ENCODE assay signal across 13 cellular contexts in the genomic region with DNA sequence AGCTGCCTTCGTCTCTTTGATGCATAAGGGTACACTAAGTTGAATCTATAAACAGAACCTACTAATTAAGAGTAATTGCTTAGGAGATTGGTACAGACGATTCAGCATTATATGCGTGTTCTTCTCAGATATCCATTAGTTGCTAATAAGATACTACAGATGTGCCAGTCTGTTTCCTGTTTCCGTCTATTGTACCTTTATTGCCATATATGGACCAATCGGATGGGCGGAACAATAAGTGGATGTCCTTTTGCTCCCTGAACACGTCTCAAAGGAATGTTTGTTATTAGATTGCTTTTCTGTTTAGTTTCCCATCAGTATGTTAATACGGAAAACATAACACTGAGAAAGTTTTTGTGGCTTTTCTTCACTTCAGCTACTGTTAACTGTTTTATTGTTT.
DNase-seq lines count a peak whose midpoint lies in the region; ATAC-seq, FAIRE-seq and TF ChIP-seq lines count a peak whose summit lies in the region.
"Had no signal": no experiment of that assay in that cellular context is flagged by ENCODE, and none has a peak within 500 bp of the region (broad histone marks: within the 10 kb centered on the region; RNA-seq: fewer than 3 reads in every experiment).

No MANE protein-coding gene starts in this region.

- peak overlapping the region; percentile 19 for H2AFZ ChIP-seq in endothelial cell of umbilical vein (ENCODE audit: low read depth, low read length)
- H2AFZ ChIP-seq: GM23338 had no signal

- H3K27me3 Mint-ChIP-seq in nephron (ENCODE audit: low read depth) = no peaks in the 10 kb centered on the region

- no peaks in the 10 kb centered on the region for H3K9me1 ChIP-seq in endothelial cell of umbilical vein (replicated peaks; ENCODE audit: control insufficient read depth, extremely low read depth, insufficient read depth, low read length)

- TF ChIP-seq CTCF in heart right ventricle (IDR thresholded peaks at IDR 0.05) (no peak), endothelial cell of umbilical vein (IDR thresholded peaks at IDR 0.05; ENCODE audit: extremely low read depth in 1 of 2, insufficient read depth in 1 of 2, low read depth in 1 of 2, low read length in 2 of 2) (no peak), nephron (IDR thresholded peaks at IDR 0.05; ENCODE audit: unreplicated experiment in 3 of 3) (no peak), uterus (IDR thresholded peaks at IDR 0.05) (no peak), adrenal gland (IDR thresholded peaks at IDR 0.05) (no peak)

- no peaks in the 10 kb centered on the region for H3K36me3 Mint-ChIP-seq in nephron (ENCODE audit: low read depth)

- no peaks in the 10 kb centered on the region for H3K9me3 ChIP-seq in heart right ventricle
- no peaks in the 10 kb centered on the region for H3K9me3 ChIP-seq in endothelial cell of umbilical vein (replicated peaks; ENCODE audit: control insufficient read depth, insufficient read depth, low read length)
- H3K9me3 ChIP-seq in uterus = no peaks in the 10 kb centered on the region
- no peaks in the 10 kb centered on the region for H3K9me3 ChIP-seq in adrenal gland (replicated peaks in 1 of 3)

- H3K9me3 Mint-ChIP-seq in nephron = no peaks in the 10 kb centered on the region
- H3K9me3 Mint-ChIP-seq: GM23338 had no signal

- intact Hi-C loops in heart right ventricle (cut with DNase I) (loop anchor here in 3 of 10 donors (5.0 to 10.0 kb wide), 3 partner anchors 107 to 441 kb away; a partner anchor contains a TSS), cardiac septum (cut with DNase I) (loop anchor here (5.0 kb wide), 2 partner anchors 276 to 441 kb away; a partner anchor contains a TSS), endothelial cell of umbilical vein (cut with micrococcal nuclease) (loop anchor here (1.0 to 5.0 kb wide), 3 partner anchors 277 to 441 kb away; a partner anchor contains a TSS), uterus (cut with DNase I; ENCODE audit: low total_unique reads) (no loop called here), adrenal gland (cut with DNase I) (no loop called here)

- ATAC-seq in heart right ventricle (peak in 6 of 8 donors; percentile 63 to 82 (median 78)), HG03280 (IDR thresholded peaks at IDR 0.05; ENCODE audit: unreplicated experiment) (no peak)
- ATAC-seq: GM23338 had no signal

- BruUV-seq in endothelial cell of umbilical vein (replicated peaks; lab: Mats Ljungman, UMichigan) = no TSS peak

- H3K4me3 Mint-ChIP-seq in nephron = peak overlapping the region in 2 of 3 experiments; percentile 41 to 77
- H3K4me3 Mint-ChIP-seq: GM23338 had no signal

- no peak for DNase-seq in heart right ventricle
- DNase-seq in cardiac septum (ENCODE audit: low spot score) = no peak
- peak; percentile 88 for DNase-seq in endothelial cell of umbilical vein (ENCODE audit: low read depth, low spot score)
- no peak for DNase-seq in uterus
- DNase-seq in adrenal gland = no peak
- no peak for DNase-seq in ACHN
- DNase-seq: NCI-H1048, NCI-H526, SHP77 had no signal

- dilution Hi-C loops in endothelial cell of umbilical vein (cut with MboI; ENCODE audit: extremely low pct_ligation_motif_present, low sequenced_read_pairs) = no loop called here

- H3K4me1 Mint-ChIP-seq in nephron = peaks cover 33% of the 10 kb centered on the region

- in situ Hi-C loops in ACHN (cut with HindIII; ENCODE audit: low pct_ligation_motif_present, low pct_unique_long_range_greater_than_20kb, low sequenced_read_pairs) = no loop called here

- no peaks in the 10 kb centered on the region for H3K36me3 ChIP-seq in heart right ventricle
- no peaks in the 10 kb centered on the region for H3K36me3 ChIP-seq in endothelial cell of umbilical vein (ENCODE audit: control insufficient read depth in 2 of 2, extremely low read depth in 1 of 2, insufficient read depth in 2 of 2, low read length in 2 of 2)
- no peaks in the 10 kb centered on the region for H3K36me3 ChIP-seq in uterus
- no peaks in the 10 kb centered on the region for H3K36me3 ChIP-seq in adrenal gland (replicated peaks in 1 of 2)

- H3K9ac ChIP-seq in endothelial cell of umbilical vein (replicated peaks; ENCODE audit: extremely low read depth, insufficient read depth, low read length) = peak overlapping the region; percentile 77

- H3K4me1 ChIP-seq in heart right ventricle (peaks cover 0 to 21% (median 6%) of the 10 kb centered on the region in 9 donors), endothelial cell of umbilical vein (ENCODE audit: control insufficient read depth, extremely low read depth, insufficient read depth, low read length) (peaks cover 26% of the 10 kb centered on the region), uterus (no peaks in the 10 kb centered on the region), adrenal gland (replicated peaks in 1 of 2) (no peaks in the 10 kb centered on the region)

- no peaks in the 10 kb centered on the region for H3K79me2 ChIP-seq in endothelial cell of umbilical vein (ENCODE audit: control insufficient read depth, insufficient read depth, low read length)

- H3K27ac ChIP-seq in heart right ventricle = peak overlapping the region in 9 of 10 donors; percentile 44 to 79 (median 62)
- peak overlapping the region; percentile 81 for H3K27ac ChIP-seq in endothelial cell of umbilical vein (ENCODE audit: insufficient read depth, low read depth, low read length)
- peak overlapping the region in 1 of 2 donors; percentile 63 for H3K27ac ChIP-seq in uterus
- H3K27ac ChIP-seq in adrenal gland = peak overlapping the region in 2 of 5 donors; percentile 1 to 40
- H3K27ac ChIP-seq: VCaP had no signal

- CTCF ChIA-PET in endothelial cell of umbilical vein (lab: Charles Lee) = no interaction called here

- FAIRE-seq in endothelial cell of umbilical vein (lab: Jason Lieb, UNC) = peak; percentile 79

- H4K20me1 ChIP-seq in endothelial cell of umbilical vein (replicated peaks; ENCODE audit: control insufficient read depth, extremely low read depth, insufficient read depth, low read length) = no peaks in the 10 kb centered on the region

- peak overlapping the region; percentile 93 for H3K4me2 ChIP-seq in endothelial cell of umbilical vein (ENCODE audit: insufficient read depth, low read length)
- H3K4me2 ChIP-seq: GM23338 had no signal

- TF ChIP-seq POLR2A in endothelial cell of umbilical vein (IDR thresholded peaks at IDR 0.05; ENCODE audit: low read depth, low read length) = peak; percentile 21
- TF ChIP-seq POLR2A in uterus (IDR thresholded peaks at IDR 0.05) = no peak
- no peak for TF ChIP-seq POLR2A in adrenal gland (IDR thresholded peaks at IDR 0.05)

- H3K4me3 ChIP-seq in heart right ventricle (peak overlapping the region in 7 of 10 donors; percentile 6 to 29 (median 19)), endothelial cell of umbilical vein (replicated peaks in 1 of 3; ENCODE audit: insufficient read depth in 1 of 3, low read depth in 1 of 3, low read length in 3 of 3) (peak overlapping the region in 2 of 3 experiments; percentile 1 to 49), uterus (peak overlapping the region; percentile 6 to 19), adrenal gland (peak overlapping the region in 1 of 4 donors; percentile 38)
- H3K4me3 ChIP-seq: GM23338 had no signal

- peak overlapping the region in 2 of 3 experiments; percentile 78 to 81 for H3K27ac Mint-ChIP-seq in nephron
- H3K27ac Mint-ChIP-seq: GM23338 had no signal

- WGBS in heart right ventricle, 2 donors = 44 to 55% methylated on average over 8 of the region's 8 CpGs
- 36 to 47% (median 40%) methylated on average over 8 of the region's 8 CpGs for WGBS in adrenal gland, 4 donors

- POLR2A ChIA-PET in endothelial cell of umbilical vein (lab: Charles Lee) = no interaction called here

- H3K27me3 ChIP-seq in heart right ventricle (no peaks in the 10 kb centered on the region), endothelial cell of umbilical vein (ENCODE audit: control insufficient read depth in 2 of 2, insufficient read depth in 2 of 2, low read length in 2 of 2) (no peaks in the 10 kb centered on the region), uterus (no peaks in the 10 kb centered on the region), adrenal gland (no peaks in the 10 kb centered on the region)

TF ChIP-seq in endothelial cell of umbilical vein, 7 proteins besides CTCF, POLR2A, EP300 and RAD21:
- TF ChIP-seq, protein P1, sequence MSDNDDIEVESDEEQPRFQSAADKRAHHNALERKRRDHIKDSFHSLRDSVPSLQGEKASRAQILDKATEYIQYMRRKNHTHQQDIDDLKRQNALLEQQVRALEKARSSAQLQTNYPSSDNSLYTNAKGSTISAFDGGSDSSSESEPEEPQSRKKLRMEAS (IDR thresholded peaks at IDR 0.05; ENCODE audit: insufficient read depth, insufficient read length) = no peak
- TF ChIP-seq FOS (IDR thresholded peaks at IDR 0.05; ENCODE audit: borderline replicate concordance, insufficient read depth, low read length) (no peak), MYC (IDR thresholded peaks at IDR 0.05; ENCODE audit: low read depth, low read length) (no peak), GATA2 (IDR thresholded peaks at IDR 0.05; ENCODE audit: insufficient read depth, insufficient read length, low read depth, low read length) (peak; percentile 48), JUN (IDR thresholded peaks at IDR 0.05; ENCODE audit: borderline replicate concordance, insufficient read depth, insufficient read length, low read depth) (peak; percentile 65), EZH2 (IDR thresholded peaks at IDR 0.05; ENCODE audit: borderline replicate concordance, low read depth, low read length, severe bottlenecking) (no peak), POLR2AphosphoS5 (IDR thresholded peaks at IDR 0.05; ENCODE audit: insufficient read depth, low read depth, low read length) (peak; percentile 70)

Comparison
In these comparisons a context has a peak if more than half of its experiments do, and no peak if none do; other contexts are left out.
1. intact Hi-C loops: an anchor here in cardiac septum (5.0 kb wide) and endothelial cell of umbilical vein (1.0 to 5.0 kb wide); none called in uterus and adrenal gland.